1 cellular context compared by ENCODE assay signal in the genomic region with DNA sequence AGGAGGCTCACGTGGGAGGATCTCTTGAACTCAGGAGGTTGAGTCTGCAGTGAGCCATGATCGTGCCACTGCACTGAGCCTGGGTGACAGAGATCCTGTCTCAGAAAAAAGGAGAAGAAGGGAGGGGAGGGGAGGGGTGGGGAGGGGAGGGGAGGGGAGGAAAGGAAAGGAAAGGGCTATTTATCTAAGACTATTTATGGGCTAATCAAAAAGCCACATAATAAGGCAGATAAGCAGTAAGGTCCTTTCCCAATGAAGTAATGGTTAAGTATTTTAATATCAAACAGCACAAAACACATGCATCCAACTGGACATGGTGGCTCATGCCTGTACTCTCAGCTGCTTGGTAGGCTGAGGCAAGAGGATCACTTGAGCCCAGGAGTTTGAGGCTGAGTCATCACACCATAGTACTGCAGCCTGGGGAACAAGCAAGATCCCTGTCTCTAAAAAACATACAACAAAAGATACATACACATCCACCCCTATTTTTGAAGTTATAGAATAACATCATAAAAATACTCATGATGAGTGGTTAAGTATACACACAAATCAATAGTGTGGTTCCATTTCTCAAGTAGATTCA.
TF ChIP-seq lines count a peak whose summit lies in the region.

No MANE protein-coding gene starts in this region.

TF ChIP-seq in A549, 52 proteins besides CTCF, POLR2A, EP300 and RAD21 (continued from another document):
- TF ChIP-seq USF2 (IDR thresholded peaks at IDR 0.05), result no peak
